ENCODE assay signal across 33 cellular contexts in genomic region chr7:137778511-137778910, GRCh38.
"Had no signal": no experiment of that assay in that cellular context is flagged by ENCODE, and none has a peak within 500 bp of the region (broad histone marks: within the 10 kb centered on the region; RNA-seq: fewer than 3 reads in every experiment).

No MANE protein-coding gene starts in this region.

- H3K27me3 ChIP-seq: ascending aorta, cardiac muscle cell had no signal

- FAIRE-seq: bronchial epithelial cell, TTC549 had no signal

- ATAC-seq: activated CD8-positive, alpha-beta memory T cell treated with anti-CD3 and anti-CD28 coated beads, Interleukin-2, amount 10 ng/mL, durations not matched to agents 7 days and 5 days; activated CD8-positive, alpha-beta T cell treated with anti-CD3 and anti-CD28 coated beads, Interleukin-2, amount 10 ng/mL, durations not matched to agents 7 days and 5 days; activated naive CD8-positive, alpha-beta T cell treated with anti-CD3 and anti-CD28 coated beads, Interleukin-2, amount 50 U/mL, for 24 hours; T-helper 17 cell had no signal

- H3K27ac Mint-ChIP-seq: activated B cell treated with CpG ODN at 0.5 μM for 24 hours; activated CD4-positive, alpha-beta memory T cell treated with anti-CD3 and anti-CD28 coated beads, Interleukin-2, amount 10 ng/mL, durations not matched to agents 7 days and 5 days; activated CD4-positive, alpha-beta T cell treated with anti-CD3 and anti-CD28 coated beads, Interleukin-2, amount 10 ng/mL, durations not matched to agents 7 days and 5 days; activated CD8-positive, alpha-beta memory T cell treated with anti-CD3 and anti-CD28 coated beads, Interleukin-2, amount 10 ng/mL, durations not matched to agents 7 days and 5 days; activated CD8-positive, alpha-beta T cell treated with anti-CD3 and anti-CD28 coated beads, Interleukin-2, amount 10 ng/mL, durations not matched to agents 7 days and 5 days; activated naive CD4-positive, alpha-beta T cell treated with anti-CD3 and anti-CD28 coated beads, Interleukin-2, amount 10 ng/mL, durations not matched to agents 7 days and 5 days; activated naive CD4-positive, alpha-beta T cell treated with anti-CD3 and anti-CD28 coated beads, Interleukin-2, amount 50 U/mL, for 24 hours; activated naive CD8-positive, alpha-beta T cell; activated naive CD8-positive, alpha-beta T cell treated with anti-CD3 and anti-CD28 coated beads, Interleukin-2, amount 10 ng/mL, durations not matched to agents 7 days and 5 days; activated naive CD8-positive, alpha-beta T cell treated with anti-CD3 and anti-CD28 coated beads, Interleukin-2, amount 50 U/mL, for 24 hours; activated T-cell treated with anti-CD3 and anti-CD28 coated beads, Interleukin-2, amount 50 U/mL, for 24 hours; activated T-helper 2 cell treated with anti-CD3 and anti-CD28 coated beads, Interferon-gamma antibody, Interleukin-2, Interleukin-4, amounts not matched to agents 10 μg/mL and 5 μg/mL and 100 μg/mL, durations not matched to agents 14 hours and 24 hours and 36 hours; brain; T-helper 17 cell had no signal

- H3K36me3 Mint-ChIP-seq: activated CD8-positive, alpha-beta memory T cell treated with anti-CD3 and anti-CD28 coated beads, Interleukin-2, amount 10 ng/mL, durations not matched to agents 7 days and 5 days; activated naive CD4-positive, alpha-beta T cell treated with anti-CD3 and anti-CD28 coated beads, Interleukin-2, amount 10 ng/mL, durations not matched to agents 7 days and 5 days; activated naive CD4-positive, alpha-beta T cell treated with anti-CD3 and anti-CD28 coated beads, Interleukin-2, amount 50 U/mL, for 24 hours; activated naive CD8-positive, alpha-beta T cell; activated naive CD8-positive, alpha-beta T cell treated with anti-CD3 and anti-CD28 coated beads, Interleukin-2, amount 10 ng/mL, durations not matched to agents 7 days and 5 days had no signal

- H3K4me3 Mint-ChIP-seq: activated B cell treated with CpG ODN at 0.5 μM for 24 hours; activated CD4-positive, alpha-beta memory T cell treated with anti-CD3 and anti-CD28 coated beads, Interleukin-2, amount 10 ng/mL, durations not matched to agents 7 days and 5 days; activated CD4-positive, alpha-beta T cell treated with anti-CD3 and anti-CD28 coated beads, Interleukin-2, amount 10 ng/mL, durations not matched to agents 7 days and 5 days; activated CD8-positive, alpha-beta memory T cell treated with anti-CD3 and anti-CD28 coated beads, Interleukin-2, amount 10 ng/mL, durations not matched to agents 7 days and 5 days; activated CD8-positive, alpha-beta T cell treated with anti-CD3 and anti-CD28 coated beads, Interleukin-2, amount 10 ng/mL, durations not matched to agents 7 days and 5 days; activated naive CD4-positive, alpha-beta T cell treated with anti-CD3 and anti-CD28 coated beads, Interleukin-2, amount 10 ng/mL, durations not matched to agents 7 days and 5 days; activated naive CD4-positive, alpha-beta T cell treated with anti-CD3 and anti-CD28 coated beads, Interleukin-2, amount 50 U/mL, for 24 hours; activated naive CD8-positive, alpha-beta T cell; activated naive CD8-positive, alpha-beta T cell treated with anti-CD3 and anti-CD28 coated beads, Interleukin-2, amount 10 ng/mL, durations not matched to agents 7 days and 5 days; activated naive CD8-positive, alpha-beta T cell treated with anti-CD3 and anti-CD28 coated beads, Interleukin-2, amount 50 U/mL, for 24 hours; activated T-cell treated with anti-CD3 and anti-CD28 coated beads, Interleukin-2, amount 50 U/mL, for 24 hours; brain; central memory CD8-positive, alpha-beta T cell; T-helper 17 cell had no signal

- H3K9me3 Mint-ChIP-seq: activated CD4-positive, alpha-beta memory T cell treated with anti-CD3 and anti-CD28 coated beads, Interleukin-2, amount 10 ng/mL, durations not matched to agents 7 days and 5 days; activated CD4-positive, alpha-beta T cell treated with anti-CD3 and anti-CD28 coated beads, Interleukin-2, amount 10 ng/mL, durations not matched to agents 7 days and 5 days; activated naive CD4-positive, alpha-beta T cell treated with anti-CD3 and anti-CD28 coated beads, Interleukin-2, amount 10 ng/mL, durations not matched to agents 7 days and 5 days; activated naive CD8-positive, alpha-beta T cell treated with anti-CD3 and anti-CD28 coated beads, Interleukin-2, amount 50 U/mL, for 24 hours; activated T-cell treated with anti-CD3 and anti-CD28 coated beads, Interleukin-2, amount 50 U/mL, for 24 hours; activated T-helper 2 cell treated with anti-CD3 and anti-CD28 coated beads, Interferon-gamma antibody, Interleukin-2, Interleukin-4, amounts not matched to agents 10 μg/mL and 5 μg/mL and 100 μg/mL, durations not matched to agents 14 hours and 24 hours and 36 hours; central memory CD8-positive, alpha-beta T cell had no signal

- H3K27ac ChIP-seq: ascending aorta, cardiac muscle cell, VCaP had no signal

- H3K4me3 ChIP-seq: ascending aorta, cardiac muscle cell had no signal

- H3K36me3 ChIP-seq: ascending aorta, cardiac muscle cell had no signal

- H3K4me1 Mint-ChIP-seq: activated B cell treated with CpG ODN at 0.5 μM for 24 hours; activated CD4-positive, alpha-beta memory T cell treated with anti-CD3 and anti-CD28 coated beads, Interleukin-2, amount 10 ng/mL, durations not matched to agents 7 days and 5 days; activated CD4-positive, alpha-beta T cell treated with anti-CD3 and anti-CD28 coated beads, Interleukin-2, amount 10 ng/mL, durations not matched to agents 7 days and 5 days; activated CD8-positive, alpha-beta memory T cell treated with anti-CD3 and anti-CD28 coated beads, Interleukin-2, amount 10 ng/mL, durations not matched to agents 7 days and 5 days; activated naive CD4-positive, alpha-beta T cell treated with anti-CD3 and anti-CD28 coated beads, Interleukin-2, amount 10 ng/mL, durations not matched to agents 7 days and 5 days; activated naive CD4-positive, alpha-beta T cell treated with anti-CD3 and anti-CD28 coated beads, Interleukin-2, amount 50 U/mL, for 24 hours; activated naive CD8-positive, alpha-beta T cell treated with anti-CD3 and anti-CD28 coated beads, Interleukin-2, amount 10 ng/mL, durations not matched to agents 7 days and 5 days; brain; central memory CD8-positive, alpha-beta T cell; T-helper 17 cell had no signal

- DNase-seq: activated B cell treated with CpG ODN at 0.5 μM for 24 hours; activated CD4-positive, alpha-beta memory T cell treated with anti-CD3 and anti-CD28 coated beads, Interleukin-2, amount 10 ng/mL, durations not matched to agents 7 days and 5 days; activated CD4-positive, alpha-beta T cell treated with anti-CD3 and anti-CD28 coated beads for 48 hours; activated CD4-positive, alpha-beta T cell treated with anti-CD3 and anti-CD28 coated beads, Interleukin-2, amount 10 ng/mL, durations not matched to agents 7 days and 5 days; activated CD4-positive, alpha-beta T cell treated with anti-CD3 and anti-CD28 coated beads, Interleukin-2, amount 50 U/mL, for 48 hours; activated CD4-positive, CD25-positive, alpha-beta regulatory T cell treated with anti-CD3 and anti-CD28 coated beads, Interleukin-2, amount 50 U/mL, for 72 hours; activated CD8-positive, alpha-beta memory T cell treated with anti-CD3 and anti-CD28 coated beads for 24 hours; activated CD8-positive, alpha-beta memory T cell treated with anti-CD3 and anti-CD28 coated beads, Interleukin-2, amount 10 ng/mL, durations not matched to agents 7 days and 5 days; activated CD8-positive, alpha-beta memory T cell treated with anti-CD3 and anti-CD28 coated beads, Interleukin-2, amount 50 U/mL, for 48 hours; activated CD8-positive, alpha-beta T cell treated with anti-CD3 and anti-CD28 coated beads, Interleukin-2, amount 10 ng/mL, durations not matched to agents 7 days and 5 days; activated effector memory CD4-positive, alpha-beta T cell treated with Interleukin-2 at 50 U/mL for 16 hours; activated gamma-delta T cell; activated naive CD4-positive, alpha-beta T cell treated with anti-CD3 and anti-CD28 coated beads, Interleukin-2, amount 10 ng/mL, durations not matched to agents 7 days and 5 days; activated naive CD4-positive, alpha-beta T cell treated with Interleukin-2 at 50 U/mL for 16 hours; activated naive CD8-positive, alpha-beta T cell treated with anti-CD3 and anti-CD28 coated beads, Interleukin-2, amount 10 ng/mL, durations not matched to agents 7 days and 5 days; activated naive CD8-positive, alpha-beta T cell treated with anti-CD3 and anti-CD28 coated beads, Interleukin-2, amount 50 U/mL, for 24 hours; activated T-cell treated with anti-CD3 and anti-CD28 coated beads, Interleukin-2, amount 50 U/mL, for 24 hours; activated T-cell treated with anti-CD3 and anti-CD28 coated beads, Interleukin-2, amount 50 U/mL, for 48 hours; amygdala; anterior cingulate cortex; caudate nucleus; cerebellar nuclear complex; T-helper 17 cell had no signal
